Comparison of ENCODE assay signal across 22 cellular contexts in the genomic region with DNA sequence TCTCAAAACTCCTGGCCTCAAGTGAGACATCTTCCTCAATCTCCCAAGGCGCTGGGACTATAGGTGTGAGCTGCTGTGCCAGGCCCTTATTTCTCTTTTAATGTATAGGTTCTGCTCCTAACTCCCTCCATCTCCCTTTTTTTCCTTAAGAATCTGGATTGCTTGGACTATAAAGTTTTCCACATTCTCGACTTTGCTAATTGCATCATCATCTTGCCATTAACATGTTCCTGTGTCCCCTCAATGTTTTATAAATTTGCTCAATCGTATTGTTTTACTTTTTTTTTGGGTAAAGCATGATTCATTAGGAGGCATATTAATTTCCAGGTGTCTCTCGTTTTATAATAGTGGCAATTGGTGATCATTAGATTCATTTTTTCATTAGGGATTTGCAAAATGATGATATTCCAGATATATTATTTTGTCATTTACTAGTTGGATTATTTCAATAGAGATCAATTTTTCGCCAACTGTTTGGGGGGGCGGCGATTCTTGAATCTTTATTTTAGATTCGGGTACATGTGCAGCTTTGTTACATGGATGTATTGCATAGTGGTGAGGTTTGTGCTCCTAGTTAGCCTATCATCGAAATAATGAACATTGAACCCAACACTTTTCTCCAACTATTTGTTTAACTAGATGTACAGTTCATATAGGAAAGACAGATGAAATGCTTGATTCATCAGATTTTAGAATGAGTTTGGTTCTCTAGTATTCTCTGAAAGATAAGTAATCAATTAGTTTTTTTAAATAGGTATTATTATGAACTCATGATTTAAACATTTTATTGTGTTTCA.
A peak's percentile ranks its signal among the peaks of the same experiment; 100 is the strongest.
DNase-seq lines count a peak whose midpoint lies in the region; ATAC-seq and TF ChIP-seq lines count a peak whose summit lies in the region.
"Had no signal": no experiment of that assay in that cellular context is flagged by ENCODE, and none has a peak within 500 bp of the region (broad histone marks: within the 10 kb centered on the region; RNA-seq: fewer than 3 reads in every experiment).

No MANE protein-coding gene starts in this region.

- peaks cover 23% of the 10 kb centered on the region for H3K4me1 Mint-ChIP-seq in activated naive CD4-positive, alpha-beta T cell treated with anti-CD3 and anti-CD28 coated beads, Interleukin-2, amount 10 ng/mL, durations not matched to agents 7 days and 5 days
- H3K4me1 Mint-ChIP-seq in CD4-positive, alpha-beta T cell (ENCODE audit: low read depth): peaks cover 37% of the 10 kb centered on the region
- H3K4me1 Mint-ChIP-seq in H9: peaks cover 12 to 14% of the 10 kb centered on the region in 2 experiments
- peaks cover 26% of the 10 kb centered on the region for H3K4me1 Mint-ChIP-seq in central memory CD8-positive, alpha-beta T cell

- H4K20me1 ChIP-seq in H9 (ENCODE audit: control insufficient read depth, insufficient read depth, insufficient read length): no peaks in the 10 kb centered on the region

- H3K4ac ChIP-seq in H9 (ENCODE audit: low read depth, low read length): no peak overlapping the region

- no peak overlapping the region for H4K91ac ChIP-seq in H9 (ENCODE audit: insufficient read length, low read depth, low read length)

- no peak overlapping the region for H3K18ac ChIP-seq in H9 (ENCODE audit: insufficient read length, low read depth, low read length)

- H3K79me1 ChIP-seq in H9 (ENCODE audit: insufficient read depth, low read depth, low read length, poor library complexity, severe bottlenecking): no peaks in the 10 kb centered on the region

- CTCF ChIA-PET in activated naive CD4-positive, alpha-beta T cell treated with anti-CD3 and anti-CD28 coated beads, Interleukin-2, amount 10 ng/mL, durations not matched to agents 7 days and 5 days (lab: Charles Lee): no interaction called here
- CTCF ChIA-PET in CD4-positive, alpha-beta T cell (lab: Charles Lee): no interaction called here

- no peak overlapping the region for H3K4me2 ChIP-seq in H9 (ENCODE audit: insufficient read depth, insufficient read length, low read length)
- H3K4me2 ChIP-seq: KMS-11, PC-9 had no signal

- H2BK20ac ChIP-seq in H9 (ENCODE audit: low read depth, low read length, poor library complexity, severe bottlenecking): no peak overlapping the region

- no peak for DNase-seq in activated naive CD4-positive, alpha-beta T cell treated with anti-CD3 and anti-CD28 coated beads, Interleukin-2, amount 10 ng/mL, durations not matched to agents 7 days and 5 days
- no peak for DNase-seq in activated naive CD4-positive, alpha-beta T cell treated with anti-CD3 and anti-CD28 coated beads, Interleukin-2, amount 50 U/mL, for 16 hours
- DNase-seq in CD4-positive, alpha-beta T cell: no peak
- DNase-seq in H9 (no peak), NCI-H526 treated with DMSO at 0.1 percent for 48 hours (lab: John Stamatoyannopoulos, UW) (no peak), AG20443 (ENCODE audit: low spot score) (no peak)
- DNase-seq in central memory CD8-positive, alpha-beta T cell (ENCODE audit: low spot score in 2 of 2): no peak
- DNase-seq: Calu3; CD4-positive, alpha-beta memory T cell; DMS153; H7; HFFc6; NCI-H1105; NCI-H146; NCI-H2029; NCI-H2227 treated with DMSO at 0.1 percent for 48 hours; NCI-H510A; NCI-H748 treated with DMSO at 0.1 percent for 48 hours; PC-9; RPMI8226; SIG-M5 had no signal

- intact Hi-C loops in CD4-positive, alpha-beta T cell (cut with DNase I, micrococcal nuclease): loop anchor here in 1 of 2 experiments (5.0 kb wide), 1 partner anchor 104 kb away; a partner anchor contains a TSS

- H3K56ac ChIP-seq in H9 (ENCODE audit: insufficient read length, low read depth, low read length): no peak overlapping the region

- no peak overlapping the region for H3K23ac ChIP-seq in H9 (ENCODE audit: insufficient read length, low read depth, low read length)

- no peak overlapping the region for H4K8ac ChIP-seq in H9 (replicated peaks; ENCODE audit: insufficient read length, low read depth, low read length)

- no peaks in the 10 kb centered on the region for H3K27me3 Mint-ChIP-seq in activated naive CD4-positive, alpha-beta T cell treated with anti-CD3 and anti-CD28 coated beads, Interleukin-2, amount 10 ng/mL, durations not matched to agents 7 days and 5 days
- no peaks in the 10 kb centered on the region for H3K27me3 Mint-ChIP-seq in CD4-positive, alpha-beta T cell
- H3K27me3 Mint-ChIP-seq in H9 (ENCODE audit: low read depth): peaks cover 1% of the 10 kb centered on the region
- H3K27me3 Mint-ChIP-seq in central memory CD8-positive, alpha-beta T cell: no peaks in the 10 kb centered on the region
- H3K27me3 Mint-ChIP-seq: CD4-positive, alpha-beta memory T cell had no signal

- H2AK5ac ChIP-seq in H9 (ENCODE audit: insufficient read length, low read length): no peak overlapping the region

- no peak overlapping the region for H3K4me3 Mint-ChIP-seq in activated naive CD4-positive, alpha-beta T cell treated with anti-CD3 and anti-CD28 coated beads, Interleukin-2, amount 10 ng/mL, durations not matched to agents 7 days and 5 days
- no peak overlapping the region for H3K4me3 Mint-ChIP-seq in CD4-positive, alpha-beta T cell
- no peak overlapping the region for H3K4me3 Mint-ChIP-seq in H9
- H3K4me3 Mint-ChIP-seq in central memory CD8-positive, alpha-beta T cell: no peak overlapping the region
- H3K4me3 Mint-ChIP-seq: CD4-positive, alpha-beta memory T cell; HFFc6 had no signal

- ATAC-seq in CD4-positive, alpha-beta T cell (ENCODE audit: poor library complexity): no peak
- ATAC-seq in central memory CD8-positive, alpha-beta T cell (replicated peaks; ENCODE audit: extremely low read depth, poor library complexity, severe bottlenecking): no peak

- no peak overlapping the region for H3T11ph ChIP-seq in H9 (ENCODE audit: low read length)

- no peak overlapping the region for H2BK12ac ChIP-seq in H9 (ENCODE audit: insufficient read length, low read depth, low read length)

- H3K27me3 ChIP-seq in CD4-positive, alpha-beta T cell (ENCODE audit: control insufficient read depth, insufficient read depth, low read length): no peaks in the 10 kb centered on the region
- no peaks in the 10 kb centered on the region for H3K27me3 ChIP-seq in H9 (ENCODE audit: insufficient read depth, low read length)

- no peak overlapping the region for H2BK120ac ChIP-seq in H9 (ENCODE audit: low read depth, low read length, poor library complexity, severe bottlenecking)

- H2BK15ac ChIP-seq in H9 (ENCODE audit: low read depth, low read length): no peak overlapping the region

- no peak overlapping the region for H3K9ac ChIP-seq in H9 (ENCODE audit: extremely low read depth, insufficient read length, low read length)
- H3K9ac ChIP-seq: KMS-11 had no signal

- H3K27ac ChIP-seq in CD4-positive, alpha-beta T cell (ENCODE audit: low read depth, low read length): no peak overlapping the region
- H3K27ac ChIP-seq in H9 (ENCODE audit: insufficient read length, low read depth, low read length): no peak overlapping the region
- H3K27ac ChIP-seq: KMS-11, PC-9 had no signal

- no peak overlapping the region for H4K5ac ChIP-seq in H9 (ENCODE audit: insufficient read length, low read depth, low read length)

- H3K9me3 ChIP-seq in CD4-positive, alpha-beta T cell (ENCODE audit: control insufficient read depth, low read length): no peaks in the 10 kb centered on the region
- H3K9me3 ChIP-seq in H9 (ENCODE audit: control insufficient read depth, low read depth, low read length): no peaks in the 10 kb centered on the region

- H3K14ac ChIP-seq in H9 (ENCODE audit: insufficient read depth, low read length): no peak overlapping the region

- H2AFZ ChIP-seq in H9 (ENCODE audit: low read length): no peak overlapping the region
- H2AFZ ChIP-seq: PC-9 had no signal

- no peak for TF ChIP-seq CTCF in CD4-positive, alpha-beta T cell (IDR thresholded peaks at IDR 0.05)
- TF ChIP-seq CTCF in H9 (conservative IDR thresholded peaks at IDR 0.05): no peak

- H3K23me2 ChIP-seq in H9 (ENCODE audit: insufficient read length, low read depth, low read length, poor library complexity, severe bottlenecking): no peaks in the 10 kb centered on the region

- no peaks in the 10 kb centered on the region for H3K79me2 ChIP-seq in H9 (ENCODE audit: insufficient read depth, low read length)

- no peak overlapping the region for H2BK5ac ChIP-seq in H9 (ENCODE audit: insufficient read length, low read length)

- no peaks in the 10 kb centered on the region for H3K9me3 Mint-ChIP-seq in activated naive CD4-positive, alpha-beta T cell treated with anti-CD3 and anti-CD28 coated beads, Interleukin-2, amount 10 ng/mL, durations not matched to agents 7 days and 5 days
- H3K9me3 Mint-ChIP-seq in CD4-positive, alpha-beta T cell: no peaks in the 10 kb centered on the region
- no peaks in the 10 kb centered on the region for H3K9me3 Mint-ChIP-seq in H9
- no peaks in the 10 kb centered on the region for H3K9me3 Mint-ChIP-seq in central memory CD8-positive, alpha-beta T cell
- H3K9me3 Mint-ChIP-seq: CD4-positive, alpha-beta memory T cell; HFFc6 had no signal

- H3K36me3 Mint-ChIP-seq in activated naive CD4-positive, alpha-beta T cell treated with anti-CD3 and anti-CD28 coated beads, Interleukin-2, amount 10 ng/mL, durations not matched to agents 7 days and 5 days: peaks cover 18% of the 10 kb centered on the region
- peaks cover 37% of the 10 kb centered on the region for H3K36me3 Mint-ChIP-seq in CD4-positive, alpha-beta T cell (ENCODE audit: low read depth)
- peaks cover 3 to 13% (median 4%) of the 10 kb centered on the region in 3 experiments; a peak in 4 of 7 replicates for H3K36me3 Mint-ChIP-seq in H9 (ENCODE audit: insufficient read depth in 1 of 3, low read depth in 3 of 3)
- peaks cover 2% of the 10 kb centered on the region for H3K36me3 Mint-ChIP-seq in central memory CD8-positive, alpha-beta T cell (ENCODE audit: insufficient read depth)

- WGBS in H9 (ENCODE audit: extremely low coverage, insufficient read length, low lambda C conversion rate): no CpG with 5 or more reads among the region's 9 CpGs

- peak overlapping the region; percentile 7 for H3K27ac Mint-ChIP-seq in activated naive CD4-positive, alpha-beta T cell treated with anti-CD3 and anti-CD28 coated beads, Interleukin-2, amount 10 ng/mL, durations not matched to agents 7 days and 5 days
- peak overlapping the region; percentile 45 for H3K27ac Mint-ChIP-seq in CD4-positive, alpha-beta T cell
- H3K27ac Mint-ChIP-seq in H9: peak overlapping the region in 2 of 3 experiments; percentile 62 to 86; a peak in 2 of 7 replicates
- peak overlapping the region; percentile 72 for H3K27ac Mint-ChIP-seq in central memory CD8-positive, alpha-beta T cell (ENCODE audit: low read depth)
- H3K27ac Mint-ChIP-seq: HFFc6 had no signal

- POLR2A ChIA-PET in CD4-positive, alpha-beta T cell (lab: Charles Lee): interaction anchor here (1.0 kb wide), 1 partner anchor 109 kb away, joined by 3 read pairs; a partner anchor contains a TSS

- H3K4me1 ChIP-seq in H9 (ENCODE audit: insufficient read depth, low read length): no peaks in the 10 kb centered on the region

Comparison
In these comparisons a context has a peak if more than half of its experiments do, and no peak if none do; other contexts are left out.
1. H3K27ac Mint-ChIP-seq: peak in every context shown above with its lines; median percentile 74 in H9; 72 in central memory CD8-positive, alpha-beta T cell; 45 in CD4-positive, alpha-beta T cell; 7 in activated naive CD4-positive, alpha-beta T cell treated with anti-CD3 and anti-CD28 coated beads, Interleukin-2, amount 10 ng/mL, durations not matched to agents 7 days and 5 days.